ENCODE assay signal across 24 cellular contexts in genomic region chr3:118912188-118912587, GRCh38.
"Had no signal": no experiment of that assay in that cellular context is flagged by ENCODE, and none has a peak within 500 bp of the region (broad histone marks: within the 10 kb centered on the region; RNA-seq: fewer than 3 reads in every experiment).

No MANE protein-coding gene starts in this region.

- H3K36me3 ChIP-seq: brain microvascular endothelial cell had no signal

- H3K27ac ChIP-seq: brain microvascular endothelial cell, coronary artery had no signal

- H3K4me3 ChIP-seq: coronary artery, dorsolateral prefrontal cortex had no signal

- H3K27me3 ChIP-seq: brain microvascular endothelial cell, dorsolateral prefrontal cortex had no signal

- DNase-seq: activated CD4-positive, alpha-beta memory T cell treated with anti-CD3 and anti-CD28 coated beads, Interleukin-2, amount 10 ng/mL, durations not matched to agents 7 days and 5 days; activated CD4-positive, alpha-beta T cell treated with anti-CD3 and anti-CD28 coated beads for 1 hour; activated CD4-positive, alpha-beta T cell treated with anti-CD3 and anti-CD28 coated beads for 4 hours; activated CD4-positive, alpha-beta T cell treated with anti-CD3 and anti-CD28 coated beads, Interleukin-2, amount 10 ng/mL, durations not matched to agents 7 days and 5 days; activated CD4-positive, alpha-beta T cell treated with anti-CD3 and anti-CD28 coated beads, Interleukin-2, amount 50 U/mL, for 4 hours; activated CD8-positive, alpha-beta memory T cell treated with anti-CD3 and anti-CD28 coated beads, Interleukin-2, amount 50 U/mL, for 48 hours; activated gamma-delta T cell; activated naive CD4-positive, alpha-beta T cell; activated naive CD4-positive, alpha-beta T cell treated with anti-CD3 and anti-CD28 coated beads, Interleukin-2, amount 10 ng/mL, durations not matched to agents 7 days and 5 days; activated naive CD8-positive, alpha-beta T cell treated with anti-CD3 and anti-CD28 coated beads, Interleukin-2, amount 10 ng/mL, durations not matched to agents 7 days and 5 days; activated T-cell treated with anti-CD3 and anti-CD28 coated beads for 4 hours; activated T-cell treated with anti-CD3 and anti-CD28 coated beads, Interleukin-2, amount 50 U/mL, for 24 hours; activated T-cell treated with anti-CD3 and anti-CD28 coated beads, Interleukin-2, amount 50 U/mL, for 72 hours; anterior cingulate cortex; brain microvascular endothelial cell; dorsolateral prefrontal cortex; effector memory CD4-positive, alpha-beta T cell; endodermal cell; foreskin fibroblast; head of caudate nucleus; T-helper 2 cell had no signal

- ATAC-seq: activated naive CD4-positive, alpha-beta T cell treated with anti-CD3 and anti-CD28 coated beads, Interleukin-2, amount 50 U/mL, for 72 hours; activated T-cell treated with anti-CD3 and anti-CD28 coated beads, Interleukin-2, amount 50 U/mL, for 72 hours; esophagus mucosa had no signal
